In the genomic region with DNA sequence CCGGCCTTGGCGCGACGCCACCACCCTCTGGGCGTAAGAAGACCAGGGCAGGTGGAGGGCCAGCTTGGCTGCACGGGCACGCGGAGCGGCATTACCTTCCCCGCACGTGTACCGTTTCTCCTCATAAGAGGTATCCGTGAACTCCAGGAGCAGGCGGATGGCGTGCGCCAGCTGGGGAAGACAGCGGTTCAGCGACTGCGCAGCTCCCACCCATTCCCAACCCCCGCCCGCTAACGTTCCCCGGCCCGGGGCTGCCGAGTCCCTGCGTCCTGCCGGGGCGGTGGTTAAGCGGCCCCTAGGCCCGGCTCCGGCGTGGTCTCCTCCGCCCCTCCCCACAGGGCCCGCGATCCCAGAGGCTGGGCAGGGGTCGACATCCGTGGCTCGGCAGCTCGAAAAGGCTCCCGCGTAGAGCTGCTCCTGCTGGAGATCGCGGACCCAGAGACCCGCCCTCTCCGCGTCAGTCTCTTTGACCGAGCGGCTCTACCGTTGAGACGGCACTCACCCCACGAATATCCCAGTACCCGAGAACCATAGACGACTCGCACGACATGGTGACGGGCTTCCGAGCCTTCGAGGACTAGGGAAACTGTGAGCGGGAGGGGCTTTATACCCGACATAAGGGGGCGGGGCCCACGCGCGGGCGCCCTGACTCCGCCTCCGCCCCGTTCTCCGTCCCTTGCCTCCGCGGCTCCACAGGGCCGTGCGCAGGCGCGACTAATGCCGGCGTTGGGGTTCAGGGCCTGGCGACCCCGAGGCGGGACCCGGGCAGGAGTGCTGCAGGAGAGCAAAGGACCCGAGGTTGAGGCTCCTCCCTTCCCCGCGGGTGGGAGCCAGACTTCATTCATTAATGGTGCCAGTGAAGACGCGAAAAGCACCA, we compare ENCODE assay signal across 1 cellular context.
A peak's percentile ranks its signal among the peaks of the same experiment; 100 is the strongest.
TF ChIP-seq lines count a peak whose summit lies in the region.

No MANE protein-coding gene starts in this region.

TF ChIP-seq in SK-N-SH, 30 proteins besides CTCF, POLR2A, EP300 and RAD21 (continued from another document):
- TF ChIP-seq, protein P1, sequence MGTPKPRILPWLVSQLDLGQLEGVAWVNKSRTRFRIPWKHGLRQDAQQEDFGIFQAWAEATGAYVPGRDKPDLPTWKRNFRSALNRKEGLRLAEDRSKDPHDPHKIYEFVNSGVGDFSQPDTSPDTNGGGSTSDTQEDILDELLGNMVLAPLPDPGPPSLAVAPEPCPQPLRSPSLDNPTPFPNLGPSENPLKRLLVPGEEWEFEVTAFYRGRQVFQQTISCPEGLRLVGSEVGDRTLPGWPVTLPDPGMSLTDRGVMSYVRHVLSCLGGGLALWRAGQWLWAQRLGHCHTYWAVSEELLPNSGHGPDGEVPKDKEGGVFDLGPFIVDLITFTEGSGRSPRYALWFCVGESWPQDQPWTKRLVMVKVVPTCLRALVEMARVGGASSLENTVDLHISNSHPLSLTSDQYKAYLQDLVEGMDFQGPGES (IDR thresholded peaks at IDR 0.05; ENCODE audit: low read depth, low read length): no peak
- 0 out of 2 replicates have a peak, but pooled peaks have one; percentile 14 for TF ChIP-seq YY1 (IDR thresholded peaks at IDR 0.05; ENCODE audit: low read depth)
- 0 out of 2 replicates have a peak, but pooled peaks have one; percentile 42 for TF ChIP-seq TAF1 (IDR thresholded peaks at IDR 0.05; ENCODE audit: borderline replicate concordance, low read depth, low read length)
- no peak for TF ChIP-seq FOXM1 (IDR thresholded peaks at IDR 0.05; ENCODE audit: low read depth)
- TF ChIP-seq, protein P2, sequence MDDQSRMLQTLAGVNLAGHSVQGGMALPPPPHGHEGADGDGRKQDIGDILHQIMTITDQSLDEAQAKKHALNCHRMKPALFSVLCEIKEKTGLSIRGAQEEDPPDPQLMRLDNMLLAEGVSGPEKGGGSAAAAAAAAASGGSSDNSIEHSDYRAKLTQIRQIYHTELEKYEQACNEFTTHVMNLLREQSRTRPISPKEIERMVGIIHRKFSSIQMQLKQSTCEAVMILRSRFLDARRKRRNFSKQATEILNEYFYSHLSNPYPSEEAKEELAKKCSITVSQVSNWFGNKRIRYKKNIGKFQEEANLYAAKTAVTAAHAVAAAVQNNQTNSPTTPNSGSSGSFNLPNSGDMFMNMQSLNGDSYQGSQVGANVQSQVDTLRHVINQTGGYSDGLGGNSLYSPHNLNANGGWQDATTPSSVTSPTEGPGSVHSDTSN (IDR thresholded peaks at IDR 0.05): no peak
- TF ChIP-seq SIN3A (IDR thresholded peaks at IDR 0.05; ENCODE audit: borderline replicate concordance, low read depth, low read length): no peak
- TF ChIP-seq FOSL2 (IDR thresholded peaks at IDR 0.05; ENCODE audit: borderline replicate concordance, low read depth): no peak
